19 cellular contexts compared by ENCODE assay signal in the genomic region with DNA sequence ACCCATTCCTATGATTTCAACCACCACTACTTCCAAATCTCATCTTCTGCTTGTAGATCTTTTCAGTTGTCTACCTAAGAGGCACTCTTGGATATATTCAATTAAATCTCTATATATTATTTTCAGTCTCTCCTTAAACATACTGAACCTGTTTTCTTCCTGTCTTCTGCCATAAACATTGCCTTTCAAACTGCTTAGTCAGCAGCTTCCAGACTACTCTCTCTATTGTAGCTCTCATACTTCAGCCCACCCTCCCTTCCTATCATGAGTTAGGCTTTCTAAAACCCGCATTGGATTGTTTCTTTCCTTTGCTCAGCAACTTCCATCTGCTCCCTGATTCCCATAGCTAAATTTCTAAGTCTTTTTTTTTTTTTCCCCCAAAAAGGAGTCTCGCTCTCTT. TPM values are rescaled to one million over a fixed set of nuclear protein-coding genes. Genes with fewer than 3 reads are reported as not detected.
DNase-seq lines count a peak whose midpoint lies in the region; ATAC-seq, FAIRE-seq and TF ChIP-seq lines count a peak whose summit lies in the region.
"Had no signal": no experiment of that assay in that cellular context is flagged by ENCODE, and none has a peak within 500 bp of the region (broad histone marks: within the 10 kb centered on the region; RNA-seq: fewer than 3 reads in every experiment).

No MANE protein-coding gene starts in this region.

- H3K27ac ChIP-seq in A549 (no peak overlapping the region), astrocyte (ENCODE audit: low read depth, low read length) (no peak overlapping the region), mesenchymal stem cell (ENCODE audit: low read length, poor library complexity, severe bottlenecking) (no peak overlapping the region)
- H3K27ac ChIP-seq: C4-2B had no signal

- no peak overlapping the region for H4K8ac ChIP-seq in mesenchymal stem cell (ENCODE audit: low read length)

- H3K9me3 ChIP-seq in A549 (no peaks in the 10 kb centered on the region), astrocyte (ENCODE audit: insufficient read depth, low read depth, low read length) (no peaks in the 10 kb centered on the region), mesenchymal stem cell (ENCODE audit: control insufficient read depth, low read length) (no peaks in the 10 kb centered on the region)
- H3K9me3 ChIP-seq: BE2C had no signal

- H4K91ac ChIP-seq in mesenchymal stem cell (ENCODE audit: low read length): no peak overlapping the region

- ATAC-seq in A549 (no peak), GM19455 (IDR thresholded peaks at IDR 0.05; ENCODE audit: unreplicated experiment) (no peak), HG03521 (IDR thresholded peaks at IDR 0.05; ENCODE audit: unreplicated experiment) (no peak), HG03565 (IDR thresholded peaks at IDR 0.05; ENCODE audit: unreplicated experiment) (no peak)
- ATAC-seq: CD8-positive, alpha-beta T cell had no signal

- TF ChIP-seq RAD21 in A549 (conservative IDR thresholded peaks at IDR 0.05 in 1 of 2, IDR thresholded peaks at IDR 0.05 in 1 of 2): no peak

- TF ChIP-seq EP300 in A549 (IDR thresholded peaks at IDR 0.05): no peak

- H3K9ac ChIP-seq in astrocyte (ENCODE audit: low read length): no peak overlapping the region
- peak overlapping the region; percentile 62 for H3K9ac ChIP-seq in mesenchymal stem cell (ENCODE audit: low read length)

- H3K27me3 ChIP-seq in astrocyte (ENCODE audit: insufficient read depth, low read length) (no peaks in the 10 kb centered on the region), mesenchymal stem cell (ENCODE audit: control insufficient read depth in 1 of 2, insufficient read depth in 1 of 2, low read length in 2 of 2) (no peaks in the 10 kb centered on the region)
- H3K27me3 ChIP-seq: BE2C had no signal

- DNase-seq in A549 (ENCODE audit: low read depth in 1 of 2, low spot score in 1 of 2): no peak
- no peak for DNase-seq in HFFc6
- DNase-seq in astrocyte (ENCODE audit: low read depth): no peak
- DNase-seq in mesenchymal stem cell: no peak
- no peak for DNase-seq in MCF 10A (ENCODE audit: unreplicated experiment)
- DNase-seq: BE2C; CD8-positive, alpha-beta T cell; COR-L47; DMS153; DMS79 treated with DMSO at 0.1 percent for 48 hours; EL; HCEC 1CT had no signal

- H3K36me3 Mint-ChIP-seq in HFFc6 (ENCODE audit: low read depth) (no peaks in the 10 kb centered on the region), astrocyte (ENCODE audit: low read depth, unreplicated experiment) (no peaks in the 10 kb centered on the region), MCF 10A (ENCODE audit: insufficient read depth, unreplicated experiment) (peaks cover 18% of the 10 kb centered on the region)

- no peak overlapping the region for H2BK120ac ChIP-seq in mesenchymal stem cell (ENCODE audit: low read depth, low read length)

- H2BK12ac ChIP-seq in mesenchymal stem cell (ENCODE audit: low read length in 2 of 2): no peak overlapping the region

- no peak for TF ChIP-seq POLR2A in A549 (IDR thresholded peaks at IDR 0.05; ENCODE audit: low read length)

- no peak overlapping the region for H2AK5ac ChIP-seq in mesenchymal stem cell (ENCODE audit: low read length, severe bottlenecking)

- H3K4me1 ChIP-seq in A549: peaks cover 21% of the 10 kb centered on the region; the same call in 2 of the 3 replicates
- peaks cover 8% of the 10 kb centered on the region for H3K4me1 ChIP-seq in astrocyte (ENCODE audit: insufficient read depth, low read length)
- peaks cover 2% of the 10 kb centered on the region for H3K4me1 ChIP-seq in mesenchymal stem cell (ENCODE audit: control insufficient read depth, insufficient read depth, low read depth, low read length)
- H3K4me1 ChIP-seq: BE2C had no signal

- 84% methylated on average over 2 of the region's 2 CpGs for WGBS in A549 (ENCODE audit: missing lambda C conversion rate)
- WGBS in mesenchymal stem cell: 83% methylated on average over 2 of the region's 2 CpGs

- H3K27me3 Mint-ChIP-seq in HFFc6 (ENCODE audit: insufficient read depth): no peaks in the 10 kb centered on the region
- no peaks in the 10 kb centered on the region for H3K27me3 Mint-ChIP-seq in astrocyte (ENCODE audit: low read depth, unreplicated experiment)
- H3K27me3 Mint-ChIP-seq in MCF 10A (ENCODE audit: insufficient read depth, unreplicated experiment): no peaks in the 10 kb centered on the region

- intact Hi-C loops in MCF 10A (cut with micrococcal nuclease): loop anchor here (10.0 kb wide), 1 partner anchor 289 kb away; no protein-coding TSS in a partner anchor

- no peak for TF ChIP-seq CTCF in A549 (IDR thresholded peaks at IDR 0.05)
- TF ChIP-seq CTCF in HFFc6 (IDR thresholded peaks at IDR 0.05): no peak
- no peak for TF ChIP-seq CTCF in astrocyte (IDR thresholded peaks at IDR 0.05; ENCODE audit: insufficient read depth, low read depth, low read length)
- TF ChIP-seq CTCF in MCF 10A (IDR thresholded peaks at IDR 0.05; ENCODE audit: unreplicated experiment): no peak

- H3K79me1 ChIP-seq in mesenchymal stem cell (replicated peaks; ENCODE audit: low read length, poor library complexity, severe bottlenecking): peaks cover 14% of the 10 kb centered on the region

- no peaks in the 10 kb centered on the region for H3K36me3 ChIP-seq in astrocyte (ENCODE audit: insufficient read depth, low read length)
- H3K36me3 ChIP-seq in mesenchymal stem cell (ENCODE audit: control insufficient read depth in 1 of 2, insufficient read depth in 2 of 2, low read depth in 1 of 2, low read length in 2 of 2): no peaks in the 10 kb centered on the region

- POLR2A ChIA-PET in A549 (lab: Yijun Ruan, JAX) (no interaction called here), MCF 10A (lab: Yijun Ruan, JAX) (interaction anchor here (0.9 to 1.3 kb wide), 3 partner anchors 22 to 137 kb away, joined by 3 to 7 read pairs (median 3); no protein-coding TSS in a partner anchor)

- H3K4me2 ChIP-seq in A549 (no peak overlapping the region), astrocyte (ENCODE audit: low read length) (no peak overlapping the region), mesenchymal stem cell (ENCODE audit: low read length, poor library complexity, severe bottlenecking) (no peak overlapping the region)

- no TSS peak for BruUV-seq in MCF 10A (replicated peaks; lab: Mats Ljungman, UMichigan)

- no peak overlapping the region for H3K4ac ChIP-seq in mesenchymal stem cell (ENCODE audit: low read depth in 1 of 2, low read length in 2 of 2)

- H3K9me3 Mint-ChIP-seq in HFFc6 (no peaks in the 10 kb centered on the region), astrocyte (ENCODE audit: unreplicated experiment) (no peaks in the 10 kb centered on the region), MCF 10A (ENCODE audit: unreplicated experiment) (no peaks in the 10 kb centered on the region)
- H3K9me3 Mint-ChIP-seq: CD8-positive, alpha-beta T cell had no signal

- peaks cover 69% of the 10 kb centered on the region for H3K79me2 ChIP-seq in astrocyte (ENCODE audit: insufficient read depth, low read length)

- H3K27ac Mint-ChIP-seq in HFFc6 (peak overlapping the region; percentile 4; the same call in 1 of the 2 replicates), astrocyte (ENCODE audit: unreplicated experiment) (peak overlapping the region; percentile 38), MCF 10A (ENCODE audit: low read depth, unreplicated experiment) (no peak overlapping the region)
- H3K27ac Mint-ChIP-seq: CD8-positive, alpha-beta T cell had no signal

- peaks cover 27% of the 10 kb centered on the region for H4K20me1 ChIP-seq in astrocyte (ENCODE audit: insufficient read depth, low read length)

- H2BK15ac ChIP-seq in mesenchymal stem cell (ENCODE audit: low read depth, poor library complexity, severe bottlenecking): no peak overlapping the region

- H3K14ac ChIP-seq in mesenchymal stem cell (ENCODE audit: low read length in 2 of 2): no peak overlapping the region

- H3K23ac ChIP-seq in mesenchymal stem cell (ENCODE audit: low read length in 2 of 2): no peak overlapping the region

- FAIRE-seq in A549 (lab: Jason Lieb, UNC) (no peak), astrocyte (lab: Jason Lieb, UNC) (no peak)
- FAIRE-seq: D721Med, G401.6, GM12891 had no signal

- no peak overlapping the region for H2BK5ac ChIP-seq in mesenchymal stem cell (ENCODE audit: low read depth, low read length, poor library complexity, severe bottlenecking)

- H3K4me3 ChIP-seq in A549 (no peak overlapping the region), astrocyte (ENCODE audit: insufficient read depth, low read depth, low read length) (no peak overlapping the region), mesenchymal stem cell (ENCODE audit: insufficient read depth in 1 of 2, low read depth in 1 of 2, low read length in 2 of 2) (no peak overlapping the region)

- H3K4me1 Mint-ChIP-seq in HFFc6 (ENCODE audit: low read depth) (peaks cover 27% of the 10 kb centered on the region), astrocyte (ENCODE audit: low read depth, unreplicated experiment) (peaks cover 17% of the 10 kb centered on the region), MCF 10A (ENCODE audit: insufficient read depth, unreplicated experiment) (peaks cover 23% of the 10 kb centered on the region)

- H3K4me3 Mint-ChIP-seq in HFFc6 (no peak overlapping the region), astrocyte (ENCODE audit: unreplicated experiment) (no peak overlapping the region), MCF 10A (ENCODE audit: unreplicated experiment) (no peak overlapping the region)
- H3K4me3 Mint-ChIP-seq: CD8-positive, alpha-beta T cell had no signal

- CTCF ChIA-PET in A549 (lab: Yijun Ruan, JAX) (interaction anchor here (0.8 to 11.5 kb wide), 8 partner anchors 9 to 135 kb away, joined by 3 to 128 read pairs (median 6); partner anchors contain the start of gene FAM241A), MCF 10A (lab: Yijun Ruan, JAX) (interaction anchor here (0.6 to 12.4 kb wide), 23 partner anchors 9 to 528 kb away, joined by 3 to 206 read pairs (median 4); partner anchors contain the start of gene TIFA)

- H3K18ac ChIP-seq in mesenchymal stem cell (ENCODE audit: low read depth in 1 of 2, low read length in 2 of 2): no peak overlapping the region

- H2AFZ ChIP-seq in astrocyte (ENCODE audit: low read depth, low read length): no peak overlapping the region
- H2AFZ ChIP-seq in mesenchymal stem cell (ENCODE audit: low read depth, low read length): no peak overlapping the region

RNA-seq across cellular contexts. Expression of gene AP1AR, which starts 4.5 kb away (rescaled TPM):
- 21.1 and 34.6 TPM in 2 replicates for polyA plus RNA-seq in A549 (2011; rRNA removed)
- 6.8 and 10.1 TPM in 2 replicates for polyA plus RNA-seq in A549 (2012; cell fraction: cytosol; rRNA removed)
- 6.6 and 8.3 TPM in 2 replicates for polyA plus RNA-seq in A549 (2012; cell fraction: nucleus; rRNA removed)
- 14.3 to 16.5 TPM (median 16.0 TPM) in 3 replicates for polyA plus RNA-seq in A549 (2017; fragmentation: RNase III; extraction: RNeasy Plus Mini Kit Qiagen cat#74134 plus additional on column Dnase treatment)
- polyA minus RNA-seq in A549 (2011; rRNA and poly(A)+ RNA removed): 2.6 and 4.4 TPM in 2 replicates
- 10 to 100 TPM in 5 of 6 experiments, 1 to 10 TPM in 1; 8.7 to 15.6 (median 11.4) TPM for total RNA-seq in HFFc6 (2021; fragmentation: NEBNext Ultra II Directional; extraction: Animal tissue kit (Norgen Biotek cat#: 25700))
- total RNA-seq in astrocyte: 18.9 and 20.0 TPM in 2 replicates
- polyA plus RNA-seq in mesenchymal stem cell (2013, experiment 1 of 2): 11.8 TPM
- 11.9 TPM for polyA plus RNA-seq in mesenchymal stem cell (2013, experiment 2 of 2)
- total RNA-seq in MCF 10A (2022): 38.4 and 39.7 TPM in 2 replicates

RNA-seq across cellular contexts. Expression of gene TIFA, which starts 49.7 kb away (rescaled TPM):
- 7.9 and 9.2 TPM in 2 replicates for polyA plus RNA-seq in A549 (2011; rRNA removed)
- polyA plus RNA-seq in A549 (2012; cell fraction: cytosol; rRNA removed): 0.85 and 1.1 TPM in 2 replicates
- 0.42 and 0.43 TPM in 2 replicates for polyA plus RNA-seq in A549 (2012; cell fraction: nucleus; rRNA removed)
- polyA plus RNA-seq in A549 (2017; fragmentation: RNase III; extraction: RNeasy Plus Mini Kit Qiagen cat#74134 plus additional on column Dnase treatment): 3.3 to 3.4 TPM (median 3.3 TPM) in 3 replicates
- 1.9 and 2.0 TPM in 2 replicates for polyA minus RNA-seq in A549 (2011; rRNA and poly(A)+ RNA removed)
- 1 to 10 TPM; 4.3 to 7.4 (median 6.4) TPM for total RNA-seq in HFFc6 (2021; fragmentation: NEBNext Ultra II Directional; extraction: Animal tissue kit (Norgen Biotek cat#: 25700))
- 1.4 and 3.2 TPM in 2 replicates for total RNA-seq in astrocyte
- 1.9 TPM for polyA plus RNA-seq in mesenchymal stem cell (2013, experiment 1 of 2)
- 2.4 TPM for polyA plus RNA-seq in mesenchymal stem cell (2013, experiment 2 of 2)
- total RNA-seq in MCF 10A (2022): 7.0 and 9.7 TPM in 2 replicates
